ENCODE assay signal across 9 cellular contexts in the genomic region with DNA sequence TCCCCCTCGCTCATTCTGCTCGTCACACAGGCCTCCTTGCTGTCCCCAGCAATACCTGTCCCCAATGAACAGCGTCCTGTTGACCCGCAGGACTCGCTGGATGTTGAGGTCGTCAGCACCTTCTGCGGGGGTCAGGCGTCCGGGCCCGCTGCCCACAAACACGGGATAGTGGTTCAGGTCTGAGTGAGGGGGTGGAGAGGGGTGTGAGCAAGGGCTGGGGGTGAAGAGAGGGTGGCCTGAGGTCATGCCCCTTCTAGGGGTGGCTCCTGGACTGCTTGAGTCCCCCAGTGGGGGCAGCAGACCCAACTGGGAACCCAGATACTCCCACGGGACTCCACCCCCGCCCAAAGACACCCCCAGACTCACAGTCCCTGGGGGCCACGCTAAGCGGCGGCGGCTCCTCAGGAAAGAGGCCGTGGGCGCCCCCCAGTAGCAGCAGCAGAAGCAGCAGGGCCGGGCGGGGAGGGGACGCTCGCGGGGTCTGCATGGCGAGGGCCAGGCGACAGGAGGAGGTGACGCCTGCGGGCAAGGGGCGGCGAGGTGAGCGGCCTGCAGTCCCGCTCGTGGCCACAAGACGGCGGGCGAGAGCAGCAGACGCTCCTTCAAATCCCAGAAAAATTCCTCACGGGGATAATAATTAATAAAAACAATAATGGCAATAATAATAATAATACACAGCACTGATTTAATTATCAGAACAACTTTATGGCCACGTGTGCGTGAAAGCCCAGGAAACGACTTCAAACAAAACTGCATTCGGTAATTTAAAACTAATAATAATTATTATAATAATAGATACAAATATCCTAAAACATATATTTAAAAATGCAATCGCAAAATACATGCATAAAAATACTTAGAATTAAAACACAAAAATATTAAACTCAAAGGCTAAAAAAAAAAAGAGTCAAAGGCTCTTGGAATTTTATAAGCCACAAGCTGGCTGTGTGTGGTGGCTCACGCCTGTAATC. TPM values are rescaled to one million over a fixed set of nuclear protein-coding genes. Genes with fewer than 3 reads are reported as not detected.
DNase-seq lines count a peak whose midpoint lies in the region; ATAC-seq and TF ChIP-seq lines count a peak whose summit lies in the region.
"Had no signal": no experiment of that assay in that cellular context is flagged by ENCODE, and none has a peak within 500 bp of the region (broad histone marks: within the 10 kb centered on the region; RNA-seq: fewer than 3 reads in every experiment).

No MANE protein-coding gene starts in this region.

- no peaks in the 10 kb centered on the region for H3K9me2 ChIP-seq in HCT116 (ENCODE audit: insufficient read depth)

- POLR2A ChIA-PET in HCT116 (lab: Charles Lee), result interaction anchor here (1.1 kb wide), 1 partner anchor 23 kb away, joined by 3 read pairs; the partner anchor contains the start of gene PLIN5

- TF ChIP-seq CTCF in HCT116 (IDR thresholded peaks at IDR 0.05 in 2 of 3, conservative IDR thresholded peaks at IDR 0.05 in 1 of 3; ENCODE audit: borderline replicate concordance in 1 of 3, insufficient read depth in 1 of 3, low read depth in 2 of 3, low read length in 2 of 3) (peak; percentile 69 to 97 (median 82)), heart right ventricle (IDR thresholded peaks at IDR 0.05) (peak in 8 of 9 donors; percentile 97 to 100 (median 99))

- H3K36me3 ChIP-seq in CD4-positive, CD25-positive, alpha-beta regulatory T cell (ENCODE audit: control insufficient read depth, insufficient read depth, low read length), result no peaks in the 10 kb centered on the region
- H3K36me3 ChIP-seq in HCT116 (ENCODE audit: control insufficient read depth in 1 of 2, insufficient read depth in 2 of 2, low read length in 2 of 2), result peaks cover 9 to 18% of the 10 kb centered on the region in 2 experiments; a peak in 3 of 4 replicates
- peaks cover 0 to 29% (median 0%) of the 10 kb centered on the region in 9 donors for H3K36me3 ChIP-seq in heart right ventricle
- peaks cover 46% of the 10 kb centered on the region for H3K36me3 ChIP-seq in SJCRH30

- H3K27ac ChIP-seq in CD4-positive, CD25-positive, alpha-beta regulatory T cell (ENCODE audit: insufficient read depth, low read length, poor library complexity, severe bottlenecking), result no peak overlapping the region
- H3K27ac ChIP-seq in HCT116 (ENCODE audit: low read depth, low read length), result peak overlapping the region; percentile 40; the same call in 1 of the 2 replicates
- H3K27ac ChIP-seq in heart right ventricle, result peak overlapping the region in 9 of 10 donors; percentile 22 to 93 (median 87)
- H3K27ac ChIP-seq in SJCRH30, result no peak overlapping the region

- intact Hi-C loops in HCT116 (cut with micrococcal nuclease), result loop anchor here (1.0 kb wide), 1 partner anchor 78 kb away; no protein-coding TSS in a partner anchor
- intact Hi-C loops in heart right ventricle (cut with DNase I), result loop anchor here in 7 of 10 donors (1.0 to 5.0 kb wide), 2 partner anchors 78 to 79 kb away; partner anchors contain the start of gene TNFAIP8L1 (in 6 of the 7)

- ATAC-seq in CD4-positive, CD25-positive, alpha-beta regulatory T cell (ENCODE audit: low read depth in 2 of 2), result no peak
- ATAC-seq in HCT116, result no peak
- ATAC-seq in heart right ventricle, result peak in 1 of 8 donors; percentile 18
- no peak for ATAC-seq in GM18505 (IDR thresholded peaks at IDR 0.05; ENCODE audit: unreplicated experiment)

- H3K9me3 ChIP-seq in CD4-positive, CD25-positive, alpha-beta regulatory T cell (ENCODE audit: control insufficient read depth in 2 of 2, low read length in 2 of 2), result no peaks in the 10 kb centered on the region
- H3K9me3 ChIP-seq in HCT116 (ENCODE audit: control insufficient read depth in 1 of 2, insufficient read depth in 1 of 2, low read depth in 1 of 2, low read length in 2 of 2) (no peaks in the 10 kb centered on the region), heart right ventricle (no peaks in the 10 kb centered on the region), SJCRH30 (replicated peaks) (no peaks in the 10 kb centered on the region)

- H3K27me3 Mint-ChIP-seq in CD4-positive, CD25-positive, alpha-beta regulatory T cell, result no peaks in the 10 kb centered on the region

- BruUV-seq in HCT116 (replicated peaks; lab: Mats Ljungman, UMichigan), result no TSS peak

- TF ChIP-seq RAD21 in HCT116 (IDR thresholded peaks at IDR 0.05; ENCODE audit: low read depth), result peak; percentile 59

- H3K9me3 Mint-ChIP-seq in CD4-positive, CD25-positive, alpha-beta regulatory T cell, result peaks cover 0 to 2% (median 0%) of the 10 kb centered on the region in 7 donors

- 23 to 25% methylated on average over 44 of the region's 44 CpGs for WGBS in heart right ventricle, 2 donors

- peak overlapping the region in 1 of 3 donors; percentile 14 for H3K27ac Mint-ChIP-seq in CD4-positive, CD25-positive, alpha-beta regulatory T cell

- H3K4me2 ChIP-seq in HCT116 (ENCODE audit: low read length), result peak overlapping the region; percentile 32; the same call in 1 of the 2 replicates

- no peak overlapping the region for H2AFZ ChIP-seq in HCT116 (ENCODE audit: low read depth, low read length, poor library complexity, severe bottlenecking)

- no peaks in the 10 kb centered on the region for H3K27me3 ChIP-seq in CD4-positive, CD25-positive, alpha-beta regulatory T cell (ENCODE audit: control insufficient read depth, insufficient read depth, low read length)
- H3K27me3 ChIP-seq in HCT116 (ENCODE audit: insufficient read depth, low read length) (no peaks in the 10 kb centered on the region), heart right ventricle (no peaks in the 10 kb centered on the region), SJCRH30 (no peaks in the 10 kb centered on the region)

- TF ChIP-seq POLR2A in HCT116 (IDR thresholded peaks at IDR 0.05; ENCODE audit: borderline replicate concordance, extremely low read depth, insufficient read depth, insufficient read length), result no peak
- no peak for TF ChIP-seq POLR2A in GM18505 (IDR thresholded peaks at IDR 0.05; ENCODE audit: borderline replicate concordance, extremely low read depth, insufficient read depth, insufficient read length)

- no peaks in the 10 kb centered on the region for H4K20me1 ChIP-seq in HCT116 (ENCODE audit: insufficient read depth)

- H3K4me1 Mint-ChIP-seq in CD4-positive, CD25-positive, alpha-beta regulatory T cell, result peaks cover 0 to 4% (median 0%) of the 10 kb centered on the region in 4 donors

- RAD21 ChIA-PET in HCT116 (lab: Charles Lee; ENCODE audit: low non-redundant PET in 1 of 2, low total read pairs in 2 of 2, uncharacterized antibody in 2 of 2, unreplicated experiment in 2 of 2), result interaction anchor here (0.6 to 0.7 kb wide), 3 partner anchors 9 to 109 kb away, joined by 3 read pairs; no protein-coding TSS in a partner anchor

- H3K4me3 ChIP-seq in CD4-positive, CD25-positive, alpha-beta regulatory T cell (ENCODE audit: low read depth, low read length), result no peak overlapping the region
- H3K4me3 ChIP-seq in HCT116 (replicated peaks in 1 of 2; ENCODE audit: low read depth in 1 of 2, low read length in 2 of 2) (no peak overlapping the region), heart right ventricle (peak overlapping the region; percentile 28 to 65 (median 55)), SJCRH30 (no peak overlapping the region)

- H3K9ac ChIP-seq in HCT116 (ENCODE audit: low read length), result no peak overlapping the region

- no peak overlapping the region for H3K4me3 Mint-ChIP-seq in CD4-positive, CD25-positive, alpha-beta regulatory T cell

- H3K79me2 ChIP-seq in HCT116 (ENCODE audit: insufficient read depth, low read length), result peaks cover 3% of the 10 kb centered on the region; the same call in 1 of the 2 replicates

- H3K36me3 Mint-ChIP-seq in CD4-positive, CD25-positive, alpha-beta regulatory T cell, result no peaks in the 10 kb centered on the region

- CTCF ChIA-PET in HCT116 (lab: Charles Lee), result interaction anchor here (0.9 to 1.4 kb wide), 2 partner anchors 9 to 119 kb away, joined by 3 to 4 read pairs; no protein-coding TSS in a partner anchor

- DNase-seq in CD4-positive, CD25-positive, alpha-beta regulatory T cell, result peak in 2 of 3 donors; percentile 21 to 24
- no peak for DNase-seq in HCT116 (ENCODE audit: low read depth, low spot score)
- peak; percentile 35 for DNase-seq in activated CD8-positive, alpha-beta memory T cell treated with anti-CD3 and anti-CD28 coated beads, Interleukin-2, amount 50 U/mL, for 4 hours
- DNase-seq in heart right ventricle, result no peak
- peak; percentile 20 for DNase-seq in stimulated activated CD8-positive, alpha-beta memory T cell treated with anti-CD3 and anti-CD28 coated beads, Interleukin-15, amount 100 ng/mL, for 24 hours (ENCODE audit: low read depth)
- DNase-seq in SJCRH30, result no peak
- no peak for DNase-seq in HuH-7.5 (ENCODE audit: low spot score)

- H3K4me1 ChIP-seq in CD4-positive, CD25-positive, alpha-beta regulatory T cell (ENCODE audit: control insufficient read depth, insufficient read depth, low read length, poor library complexity, severe bottlenecking), result no peaks in the 10 kb centered on the region
- H3K4me1 ChIP-seq in HCT116 (ENCODE audit: control insufficient read depth in 1 of 2, insufficient read depth in 2 of 2, low read length in 2 of 2) (peaks cover 8 to 26% of the 10 kb centered on the region in 2 experiments), heart right ventricle (peaks cover 0 to 37% (median 11%) of the 10 kb centered on the region in 9 donors), SJCRH30 (no peaks in the 10 kb centered on the region)

RNA-seq across cellular contexts. Expression of gene SEMA6B, which starts 1.2 kb away (rescaled TPM):
- not detected for total RNA-seq in CD4-positive, CD25-positive, alpha-beta regulatory T cell
- not detected for polyA plus RNA-seq in CD4-positive, CD25-positive, alpha-beta regulatory T cell
- total RNA-seq in HCT116 (2021; ENCODE audit: unreplicated experiment), result 58.4 TPM
- polyA plus RNA-seq in HCT116 (2012), result 60.5 and 70.5 TPM in 2 replicates
- total RNA-seq in heart right ventricle, result 10 to 100 TPM in 4 of 10 donors, 1 to 10 TPM in 6; 3.4 to 27.9 (median 9.0) TPM
- polyA plus RNA-seq in heart right ventricle, result 10 to 100 TPM in 1 of 2 donors, 1 to 10 TPM in 1; 9.1 to 12.8 TPM
- 108 and 116 TPM in 2 replicates for total RNA-seq in SJCRH30 (2014; rRNA removed; shearing (Covaris generic))

RNA-seq across cellular contexts. Expression of gene LRG1, which starts 18.4 kb away (rescaled TPM):
- 0.49 TPM for total RNA-seq in CD4-positive, CD25-positive, alpha-beta regulatory T cell
- polyA plus RNA-seq in CD4-positive, CD25-positive, alpha-beta regulatory T cell, result 1 to 10 TPM in 3 of 4 donors, under 1 TPM in 1; 0.47 to 1.4 (median 1.2) TPM
- 1.3 TPM for total RNA-seq in HCT116 (2021; ENCODE audit: unreplicated experiment)
- polyA plus RNA-seq in HCT116 (2012), result 0.72 and 0.83 TPM in 2 replicates
- 1 to 10 TPM in 1 of 10 donors, under 1 TPM in 9; 0.06 to 1.3 (median 0.31) TPM for total RNA-seq in heart right ventricle
- polyA plus RNA-seq in heart right ventricle, result under 1 TPM; 0.15 to 0.29 TPM
- 0.15 and 0.38 TPM in 2 replicates for total RNA-seq in SJCRH30 (2014; rRNA removed; shearing (Covaris generic))

RNA-seq across cellular contexts. Expression of gene PLIN5, which starts 23.2 kb away (rescaled TPM):
- total RNA-seq in CD4-positive, CD25-positive, alpha-beta regulatory T cell, result not detected
- under 1 TPM in 3 of 4 donors, not detected in 1; 0.07 to 0.97 (median 0.25) TPM for polyA plus RNA-seq in CD4-positive, CD25-positive, alpha-beta regulatory T cell
- total RNA-seq in HCT116 (2021; ENCODE audit: unreplicated experiment) (8.1 TPM), heart right ventricle (100 to 1,000 TPM in 1 of 10 donors, 10 to 100 TPM in 9; 33.6 to 144 (median 45.7) TPM)
- polyA plus RNA-seq in HCT116 (2012), result 4.3 and 5.8 TPM in 2 replicates
- 100 to 1,000 TPM in 1 of 2 donors, 10 to 100 TPM in 1; 25.7 to 149 TPM for polyA plus RNA-seq in heart right ventricle
- 0.38 and 1.1 TPM in 2 replicates for total RNA-seq in SJCRH30 (2014; rRNA removed; shearing (Covaris generic))
- total RNA-seq: M059J had no signal

RNA-seq across cellular contexts. Expression of gene PLIN4, which starts 40.0 kb away (rescaled TPM):
- total RNA-seq in CD4-positive, CD25-positive, alpha-beta regulatory T cell, result not detected
- under 1 TPM in 3 of 4 donors, not detected in 1; 0.02 to 0.13 (median 0.05) TPM for polyA plus RNA-seq in CD4-positive, CD25-positive, alpha-beta regulatory T cell
- total RNA-seq in HCT116 (2021; ENCODE audit: unreplicated experiment) (2.3 TPM), heart right ventricle (100 to 1,000 TPM; 143 to 416 (median 198) TPM)
- polyA plus RNA-seq in HCT116 (2012), result 1.8 and 2.0 TPM in 2 replicates
- polyA plus RNA-seq in heart right ventricle, result 100 to 1,000 TPM in 1 of 2 donors, 10 to 100 TPM in 1; 42.0 to 225 TPM
- 0.16 and 0.18 TPM in 2 replicates for total RNA-seq in SJCRH30 (2014; rRNA removed; shearing (Covaris generic))

Comparison
In these comparisons a context has a peak if more than half of its experiments do, and no peak if none do; other contexts are left out.
1. DNase-seq: peak in CD4-positive, CD25-positive, alpha-beta regulatory T cell (2 of 3), activated CD8-positive, alpha-beta memory T cell treated with anti-CD3 and anti-CD28 coated beads, Interleukin-2, amount 50 U/mL, for 4 hours (single experiment) and stimulated activated CD8-positive, alpha-beta memory T cell treated with anti-CD3 and anti-CD28 coated beads, Interleukin-15, amount 100 ng/mL, for 24 hours (single experiment); none in HCT116 (single experiment), heart right ventricle (0 of 2), SJCRH30 (0 of 2) and HuH-7.5 (single experiment).
2. H3K27ac ChIP-seq: peak in HCT116 (single experiment) and heart right ventricle (9 of 10); none in CD4-positive, CD25-positive, alpha-beta regulatory T cell (single experiment) and SJCRH30 (single experiment).
3. H3K4me3 ChIP-seq: peak in heart right ventricle (10 of 10); none in CD4-positive, CD25-positive, alpha-beta regulatory T cell (single experiment), HCT116 (0 of 2) and SJCRH30 (single experiment).